ENCODE assay signal across 2 cellular contexts in the genomic region with DNA sequence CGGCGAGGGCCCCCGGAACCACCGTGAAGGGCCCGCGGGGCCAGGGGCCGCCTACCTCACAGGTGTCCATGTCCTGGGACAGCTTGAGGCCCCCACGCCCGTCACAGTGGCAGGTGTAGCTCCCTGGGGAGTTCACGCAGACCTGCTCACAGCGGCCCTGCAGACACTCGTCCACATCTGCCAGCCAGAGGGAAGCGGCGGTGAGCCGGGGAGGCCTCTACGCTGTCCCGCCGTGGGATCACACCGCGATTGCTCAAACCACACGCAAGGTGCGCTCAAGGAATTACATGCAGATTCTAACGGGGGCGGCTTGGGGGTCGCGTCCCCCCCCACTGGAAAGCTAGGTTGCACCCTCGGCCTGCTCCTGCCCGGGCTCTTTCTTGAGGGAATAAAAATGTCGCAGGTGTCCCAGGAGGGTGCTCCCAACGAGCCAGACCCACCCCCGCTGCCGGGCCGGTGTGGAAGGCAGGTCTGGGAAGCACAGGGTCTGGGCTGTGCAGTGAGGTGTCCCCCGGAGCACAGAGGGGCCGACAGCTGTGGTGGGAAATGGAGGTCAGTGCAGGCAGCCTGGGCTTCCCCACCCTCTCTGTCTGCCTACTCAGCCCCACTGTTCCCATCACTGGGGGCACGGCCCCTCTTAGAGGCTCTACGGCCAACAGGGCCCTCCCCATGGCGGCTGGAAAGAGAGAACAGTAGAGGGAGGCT.
TF ChIP-seq lines count a peak whose summit lies in the region.

No MANE protein-coding gene starts in this region.

TF ChIP-seq in A549, 52 proteins besides CTCF, POLR2A, EP300 and RAD21:
- no peak for TF ChIP-seq HDAC2 (IDR thresholded peaks at IDR 0.05)
- TF ChIP-seq NR3C1 (IDR thresholded peaks at IDR 0.05), result no peak
- no peak for TF ChIP-seq RCOR1 (IDR thresholded peaks at IDR 0.05; ENCODE audit: low read depth, low read length)
- TF ChIP-seq, protein P1, sequence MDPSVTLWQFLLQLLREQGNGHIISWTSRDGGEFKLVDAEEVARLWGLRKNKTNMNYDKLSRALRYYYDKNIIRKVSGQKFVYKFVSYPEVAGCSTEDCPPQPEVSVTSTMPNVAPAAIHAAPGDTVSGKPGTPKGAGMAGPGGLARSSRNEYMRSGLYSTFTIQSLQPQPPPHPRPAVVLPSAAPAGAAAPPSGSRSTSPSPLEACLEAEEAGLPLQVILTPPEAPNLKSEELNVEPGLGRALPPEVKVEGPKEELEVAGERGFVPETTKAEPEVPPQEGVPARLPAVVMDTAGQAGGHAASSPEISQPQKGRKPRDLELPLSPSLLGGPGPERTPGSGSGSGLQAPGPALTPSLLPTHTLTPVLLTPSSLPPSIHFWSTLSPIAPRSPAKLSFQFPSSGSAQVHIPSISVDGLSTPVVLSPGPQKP (IDR thresholded peaks at IDR 0.05; ENCODE audit: low read depth, low read length), result no peak
- TF ChIP-seq, protein P2, sequence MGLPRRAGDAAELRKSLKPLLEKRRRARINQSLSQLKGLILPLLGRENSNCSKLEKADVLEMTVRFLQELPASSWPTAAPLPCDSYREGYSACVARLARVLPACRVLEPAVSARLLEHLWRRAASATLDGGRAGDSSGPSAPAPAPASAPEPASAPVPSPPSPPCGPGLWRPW (IDR thresholded peaks at IDR 0.05), result no peak
- TF ChIP-seq NPAS2 (CRISPR knock-in tag; IDR thresholded peaks at IDR 0.05; ENCODE audit: borderline replicate concordance), result no peak
- no peak for TF ChIP-seq ESRRA (IDR thresholded peaks at IDR 0.05; ENCODE audit: borderline replicate concordance, low read length)
- no peak for TF ChIP-seq FOSB (CRISPR knock-in tag; IDR thresholded peaks at IDR 0.05)
- no peak for TF ChIP-seq TFCP2L1 (CRISPR knock-in tag; IDR thresholded peaks at IDR 0.05)
- TF ChIP-seq KDM5A (IDR thresholded peaks at IDR 0.05), result no peak
- TF ChIP-seq JUN (IDR thresholded peaks at IDR 0.05), result no peak
- no peak for TF ChIP-seq HEYL (CRISPR knock-in tag; IDR thresholded peaks at IDR 0.05)
- no peak for TF ChIP-seq CHD4 (IDR thresholded peaks at IDR 0.05; ENCODE audit: borderline replicate concordance)
- no peak for TF ChIP-seq HOXA7 (CRISPR knock-in tag; IDR thresholded peaks at IDR 0.05)
- no peak for TF ChIP-seq CHD2 (IDR thresholded peaks at IDR 0.05; ENCODE audit: low read length, partially characterized antibody)
- TF ChIP-seq ZNF302 (CRISPR knock-in tag; IDR thresholded peaks at IDR 0.05), result no peak
- TF ChIP-seq PHF8 (IDR thresholded peaks at IDR 0.05; ENCODE audit: borderline replicate concordance, low read depth), result no peak
- TF ChIP-seq, protein P3, sequence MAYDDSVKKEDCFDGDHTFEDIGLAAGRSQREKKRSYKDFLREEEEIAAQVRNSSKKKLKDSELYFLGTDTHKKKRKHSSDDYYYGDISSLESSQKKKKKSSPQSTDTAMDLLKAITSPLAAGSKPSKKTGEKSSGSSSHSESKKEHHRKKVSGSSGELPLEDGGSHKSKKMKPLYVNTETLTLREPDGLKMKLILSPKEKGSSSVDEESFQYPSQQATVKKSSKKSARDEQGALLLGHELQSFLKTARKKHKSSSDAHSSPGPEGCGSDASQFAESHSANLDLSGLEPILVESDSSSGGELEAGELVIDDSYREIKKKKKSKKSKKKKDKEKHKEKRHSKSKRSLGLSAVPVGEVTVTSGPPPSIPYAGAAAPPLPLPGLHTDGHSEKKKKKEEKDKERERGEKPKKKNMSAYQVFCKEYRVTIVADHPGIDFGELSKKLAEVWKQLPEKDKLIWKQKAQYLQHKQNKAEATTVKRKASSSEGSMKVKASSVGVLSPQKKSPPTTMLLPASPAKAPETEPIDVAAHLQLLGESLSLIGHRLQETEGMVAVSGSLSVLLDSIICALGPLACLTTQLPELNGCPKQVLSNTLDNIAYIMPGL (CRISPR knock-in tag; IDR thresholded peaks at IDR 0.05; ENCODE audit: borderline replicate concordance), result no peak

TF ChIP-seq in IMR-90, 13 proteins besides CTCF, POLR2A, EP300 and RAD21:
- TF ChIP-seq CEBPB (IDR thresholded peaks at IDR 0.05; ENCODE audit: low read depth, low read length) (no peak), MAZ (IDR thresholded peaks at IDR 0.05; ENCODE audit: borderline replicate concordance, low read depth, low read length) (no peak), SMC3 (IDR thresholded peaks at IDR 0.05; ENCODE audit: low read depth, low read length) (no peak), RCOR1 (IDR thresholded peaks at IDR 0.05; ENCODE audit: insufficient replicate concordance, low read length) (no peak), FOS (IDR thresholded peaks at IDR 0.05; ENCODE audit: low read depth, low read length) (no peak), RFX5 (IDR thresholded peaks at IDR 0.05; ENCODE audit: low read depth, low read length) (no peak), BHLHE40 (IDR thresholded peaks at IDR 0.05; ENCODE audit: low read depth, low read length) (no peak), MXI1 (IDR thresholded peaks at IDR 0.05; ENCODE audit: borderline replicate concordance, low read depth, low read length) (no peak), CHD1 (IDR thresholded peaks at IDR 0.05; ENCODE audit: low read depth, low read length) (no peak), MAFK (IDR thresholded peaks at IDR 0.05; ENCODE audit: low read depth, low read length) (no peak), NFE2L2 (IDR thresholded peaks at IDR 0.05; ENCODE audit: low read depth, low read length) (no peak)
- TF ChIP-seq, protein P1 (IDR thresholded peaks at IDR 0.05; ENCODE audit: borderline replicate concordance, low read depth, low read length), result no peak
- TF ChIP-seq, protein P4, sequence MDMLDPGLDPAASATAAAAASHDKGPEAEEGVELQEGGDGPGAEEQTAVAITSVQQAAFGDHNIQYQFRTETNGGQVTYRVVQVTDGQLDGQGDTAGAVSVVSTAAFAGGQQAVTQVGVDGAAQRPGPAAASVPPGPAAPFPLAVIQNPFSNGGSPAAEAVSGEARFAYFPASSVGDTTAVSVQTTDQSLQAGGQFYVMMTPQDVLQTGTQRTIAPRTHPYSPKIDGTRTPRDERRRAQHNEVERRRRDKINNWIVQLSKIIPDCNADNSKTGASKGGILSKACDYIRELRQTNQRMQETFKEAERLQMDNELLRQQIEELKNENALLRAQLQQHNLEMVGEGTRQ (IDR thresholded peaks at IDR 0.05; ENCODE audit: low read depth, low read length), result no peak
